Comparison of ENCODE assay signal across 18 cellular contexts in the genomic region with DNA sequence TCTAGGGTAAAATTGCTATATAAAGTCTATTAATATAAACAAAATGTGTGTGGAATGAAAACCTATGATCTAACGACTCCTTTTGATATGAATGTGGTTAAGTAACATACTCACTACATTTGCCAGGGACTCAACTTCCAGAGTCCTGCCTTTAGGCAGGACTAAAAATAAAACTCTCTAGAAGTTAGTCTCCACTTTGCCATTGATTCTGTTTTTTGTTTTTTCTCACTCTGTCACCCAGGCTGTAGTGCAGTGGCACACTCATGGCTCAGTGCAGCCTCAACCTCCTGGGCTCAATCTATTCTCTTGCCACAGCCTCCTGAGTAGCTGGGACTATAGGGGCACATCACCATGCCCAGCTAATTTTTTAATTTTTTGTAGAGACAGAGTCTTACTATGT. TPM values are rescaled to one million over a fixed set of nuclear protein-coding genes. Genes with fewer than 3 reads are reported as not detected.
DNase-seq lines count a peak whose midpoint lies in the region; ATAC-seq and TF ChIP-seq lines count a peak whose summit lies in the region.
"Had no signal": no experiment of that assay in that cellular context is flagged by ENCODE, and none has a peak within 500 bp of the region (broad histone marks: within the 10 kb centered on the region; RNA-seq: fewer than 3 reads in every experiment).

No MANE protein-coding gene starts in this region.

- H3K4me3 ChIP-seq in heart left ventricle (no peak overlapping the region), spleen (no peak overlapping the region)
- H3K4me3 ChIP-seq: GM12878, GM23338 had no signal

- H3K36me3 Mint-ChIP-seq in Calu3 (ENCODE audit: insufficient read depth, unreplicated experiment): no peaks in the 10 kb centered on the region

- no peaks in the 10 kb centered on the region for H3K27me3 Mint-ChIP-seq in Calu3 (ENCODE audit: unreplicated experiment)
- H3K27me3 Mint-ChIP-seq: CD4-positive, alpha-beta memory T cell had no signal

- TF ChIP-seq POLR2A in heart left ventricle (IDR thresholded peaks at IDR 0.05) (no peak), spleen (IDR thresholded peaks at IDR 0.05) (no peak)

- no peak for DNase-seq in heart left ventricle
- no peak for DNase-seq in left cardiac atrium
- DNase-seq in Calu3: no peak
- DNase-seq in spleen: peak; percentile 5
- no peak for DNase-seq in cerebellar cortex (ENCODE audit: low spot score)
- DNase-seq: C1 segment of cervical spinal cord; CD4-positive, alpha-beta memory T cell; COR-L47; DMS153; EL; GDM1; H9 had no signal

- H3K4me3 Mint-ChIP-seq in Calu3 (ENCODE audit: low read depth, unreplicated experiment): no peak overlapping the region
- H3K4me3 Mint-ChIP-seq: CD4-positive, alpha-beta memory T cell; GM23338; H9 had no signal

- peaks cover 0 to 27% (median 6%) of the 10 kb centered on the region in 9 donors for H3K36me3 ChIP-seq in heart left ventricle
- H3K36me3 ChIP-seq in spleen: peaks cover 0 to 48% (median 8%) of the 10 kb centered on the region in 6 donors

- CTCF ChIA-PET in Calu3 (lab: Charles Lee): no interaction called here

- H3K27me3 ChIP-seq in heart left ventricle: no peaks in the 10 kb centered on the region
- no peaks in the 10 kb centered on the region for H3K27me3 ChIP-seq in spleen (replicated peaks in 1 of 7)

- peaks cover 0 to 31% (median 0%) of the 10 kb centered on the region in 12 donors for H3K4me1 ChIP-seq in heart left ventricle
- peaks cover 0 to 5% (median 0%) of the 10 kb centered on the region in 6 donors for H3K4me1 ChIP-seq in spleen

- TF ChIP-seq CTCF in heart left ventricle (IDR thresholded peaks at IDR 0.05) (no peak), Calu3 (IDR thresholded peaks at IDR 0.05; ENCODE audit: unreplicated experiment) (no peak), VCaP (conservative IDR thresholded peaks at IDR 0.05) (no peak), spleen (IDR thresholded peaks at IDR 0.05 in 8 of 11, conservative IDR thresholded peaks at IDR 0.05 in 3 of 11) (no peak)

- H3K27ac Mint-ChIP-seq in Calu3 (ENCODE audit: unreplicated experiment): peak overlapping the region; percentile 47
- H3K27ac Mint-ChIP-seq: CD4-positive, alpha-beta memory T cell; GM23338 had no signal

- ATAC-seq in heart left ventricle: peak; percentile 16 to 62 (median 34)
- ATAC-seq in left cardiac atrium: no peak
- ATAC-seq in GM18520 (IDR thresholded peaks at IDR 0.05; ENCODE audit: unreplicated experiment): no peak
- no peak for ATAC-seq in HG03025 (IDR thresholded peaks at IDR 0.05; ENCODE audit: low FRiP score, unreplicated experiment)
- ATAC-seq: GM12878, GM23338, HCT116 had no signal

- H3K27ac ChIP-seq in heart left ventricle: no peak overlapping the region
- H3K27ac ChIP-seq in VCaP: peak overlapping the region; percentile 64
- no peak overlapping the region for H3K27ac ChIP-seq in spleen

- intact Hi-C loops in heart left ventricle (cut with DNase I) (no loop called here), left cardiac atrium (cut with DNase I) (no loop called here), Calu3 (cut with micrococcal nuclease; ENCODE audit: unreplicated experiment) (no loop called here), spleen (cut with DNase I; ENCODE audit: low total_unique reads) (no loop called here)

- H3K4me1 Mint-ChIP-seq in Calu3 (ENCODE audit: low read depth, unreplicated experiment): no peaks in the 10 kb centered on the region
- H3K4me1 Mint-ChIP-seq: CD4-positive, alpha-beta memory T cell; GM23338; H9 had no signal

- WGBS in heart left ventricle, 4 donors: 41 to 54% (median 50%) methylated on average over 1 of the region's 1 CpG
- 83 to 92% (median 92%) methylated on average over 1 of the region's 1 CpG for WGBS in spleen, 5 donors

- H3K9me3 Mint-ChIP-seq in Calu3 (ENCODE audit: low read depth, unreplicated experiment): no peaks in the 10 kb centered on the region
- H3K9me3 Mint-ChIP-seq: CD4-positive, alpha-beta memory T cell; GM23338; H9 had no signal

- no TSS peak for BruUV-seq in Calu3 (replicated peaks; lab: Mats Ljungman, UMichigan)

- H3K9me3 ChIP-seq in heart left ventricle (no peaks in the 10 kb centered on the region), spleen (no peaks in the 10 kb centered on the region)

RNA-seq across cellular contexts. Expression of gene ZCCHC10, which starts 30.0 kb away (rescaled TPM):
- total RNA-seq in heart left ventricle (10 to 100 TPM in 8 of 9 donors, 1 to 10 TPM in 1; 9.9 to 22.5 (median 17.0) TPM), left cardiac atrium (10 to 100 TPM; 14.9 to 19.2 TPM), Calu3 (2022) (25.9 and 31.8 TPM in 2 replicates), spleen (10 to 100 TPM; 16.2 to 26.1 (median 17.1) TPM)
- polyA plus RNA-seq in heart left ventricle (10 to 100 TPM; 20.8 to 24.1 TPM), spleen (10 to 100 TPM; 28.6 to 34.5 (median 34.2) TPM)

RNA-seq across cellular contexts. Expression of gene AFF4, which starts 32.9 kb away (rescaled TPM):
- 10 to 100 TPM; 33.1 to 65.8 (median 53.4) TPM for total RNA-seq in heart left ventricle
- 10 to 100 TPM in 1 of 2 donors, 1 to 10 TPM in 1; 6.7 to 24.8 TPM for polyA plus RNA-seq in heart left ventricle
- total RNA-seq in left cardiac atrium: 10 to 100 TPM; 33.3 to 58.1 TPM
- total RNA-seq in Calu3 (2022): 87.1 and 102 TPM in 2 replicates
- total RNA-seq in spleen: 10 to 100 TPM; 60.5 to 84.3 (median 71.1) TPM
- polyA plus RNA-seq in spleen: 1 to 10 TPM; 5.1 to 8.0 (median 5.7) TPM

RNA-seq across cellular contexts. Expression of gene HSPA4, which starts 55.5 kb away (rescaled TPM):
- total RNA-seq in heart left ventricle: 100 to 1,000 TPM in 4 of 9 donors, 10 to 100 TPM in 5; 57.5 to 132 (median 98.5) TPM
- polyA plus RNA-seq in heart left ventricle: 100 to 1,000 TPM in 1 of 2 donors, 10 to 100 TPM in 1; 62.0 to 105 TPM
- 10 to 100 TPM; 68.0 to 79.9 TPM for total RNA-seq in left cardiac atrium
- 294 and 296 TPM in 2 replicates for total RNA-seq in Calu3 (2022)
- total RNA-seq in spleen: 10 to 100 TPM; 54.6 to 74.6 (median 62.7) TPM
- 10 to 100 TPM; 38.0 to 63.7 (median 54.0) TPM for polyA plus RNA-seq in spleen

Comparison
In these comparisons a context has a peak if more than half of its experiments do, and no peak if none do; other contexts are left out.
1. ATAC-seq: peak in heart left ventricle (4 of 4); none in left cardiac atrium (0 of 2), GM18520 (single experiment) and HG03025 (single experiment).